14 cellular contexts compared by ENCODE assay signal in the genomic region with DNA sequence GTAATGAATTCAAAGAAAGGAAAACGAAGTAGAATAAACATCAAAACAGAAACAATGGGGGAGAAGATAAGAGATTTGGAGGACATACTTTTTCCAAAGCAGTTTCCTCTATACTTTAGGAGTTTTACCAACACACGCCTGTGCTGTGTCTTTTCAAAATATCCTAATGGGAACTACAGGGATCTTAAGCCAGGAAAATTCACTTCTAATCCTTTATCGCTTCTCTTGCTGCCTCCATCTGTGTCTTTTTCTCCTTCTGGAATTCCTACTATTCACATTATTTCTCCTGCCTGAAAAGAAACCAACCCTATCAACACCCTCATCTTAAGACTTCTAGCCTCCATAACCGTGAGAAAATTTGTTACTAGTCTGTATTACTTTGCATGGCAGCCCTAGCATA. TPM values are rescaled to one million over a fixed set of nuclear protein-coding genes. Genes with fewer than 3 reads are reported as not detected.
DNase-seq lines count a peak whose midpoint lies in the region; ATAC-seq and TF ChIP-seq lines count a peak whose summit lies in the region.
"Had no signal": no experiment of that assay in that cellular context is flagged by ENCODE, and none has a peak within 500 bp of the region (broad histone marks: within the 10 kb centered on the region; RNA-seq: fewer than 3 reads in every experiment).

No MANE protein-coding gene starts in this region.

- TF ChIP-seq CTCF in SU-DHL-6 (IDR thresholded peaks at IDR 0.05; ENCODE audit: insufficient read depth, low read length, poor library complexity, severe bottlenecking) (no peak), BE2C (IDR thresholded peaks at IDR 0.05; ENCODE audit: low read depth, low read length) (no peak)

- no peak overlapping the region for H2AFZ ChIP-seq in SU-DHL-6 (ENCODE audit: low read depth, low read length, severe bottlenecking)

- no peak for DNase-seq in activated naive CD4-positive, alpha-beta T cell treated with anti-CD3 and anti-CD28 coated beads, Interleukin-2, amount 10 ng/mL, durations not matched to agents 7 days and 5 days
- no peak for DNase-seq in activated naive CD4-positive, alpha-beta T cell (lab: John Stamatoyannopoulos, UW)
- DNase-seq in epithelial cell of prostate (ENCODE audit: low read depth, low spot score) (no peak), BE2C (no peak)
- no peak for DNase-seq in stimulated activated naive B cell treated with anti-CD40 and anti-IgM and Interleukin-4, amounts not matched to agents 10 μg/mL and 1 μg/mL and 100 μg/mL, for 72 hours
- no peak for DNase-seq in stimulated activated CD4-positive, alpha-beta T cell treated with anti-CD3 and anti-CD28 coated beads, Interleukin-4, amount 100 ng/mL, for 4 hours
- DNase-seq: AML-193, NCI-H1694 treated with DMSO at 0.1 percent for 48 hours, occipital lobe, transverse colon had no signal

- peak overlapping the region; percentile 27 for H3K4me3 Mint-ChIP-seq in activated naive CD4-positive, alpha-beta T cell treated with anti-CD3 and anti-CD28 coated beads, Interleukin-2, amount 10 ng/mL, durations not matched to agents 7 days and 5 days
- H3K4me3 Mint-ChIP-seq in stimulated activated naive B cell treated with anti-CD40 and anti-IgM and Interleukin-4, amounts not matched to agents 10 μg/mL and 1 μg/mL and 100 μg/mL, for 72 hours = peak overlapping the region; percentile 25 to 49

- H3K4me3 ChIP-seq in SU-DHL-6 (ENCODE audit: insufficient read depth, low read length, poor library complexity, severe bottlenecking) = peak overlapping the region; percentile 0
- H3K4me3 ChIP-seq in BE2C (ENCODE audit: low read depth, low read length) = no peak overlapping the region
- H3K4me3 ChIP-seq: transverse colon had no signal

- no peaks in the 10 kb centered on the region for H3K27me3 Mint-ChIP-seq in activated naive CD4-positive, alpha-beta T cell treated with anti-CD3 and anti-CD28 coated beads, Interleukin-2, amount 10 ng/mL, durations not matched to agents 7 days and 5 days
- no peaks in the 10 kb centered on the region for H3K27me3 Mint-ChIP-seq in stimulated activated naive B cell treated with anti-CD40 and anti-IgM and Interleukin-4, amounts not matched to agents 10 μg/mL and 1 μg/mL and 100 μg/mL, for 72 hours

- H3K27me3 ChIP-seq in SU-DHL-6 (ENCODE audit: low read length) (no peaks in the 10 kb centered on the region), BE2C (no peaks in the 10 kb centered on the region)
- H3K27me3 ChIP-seq: transverse colon had no signal

- H3K4me1 ChIP-seq in BE2C = no peaks in the 10 kb centered on the region; the same call in 1 of the 2 replicates

- ATAC-seq in stimulated activated naive B cell treated with anti-CD40 and anti-IgM and Interleukin-4, amounts not matched to agents 10 μg/mL and 1 μg/mL and 100 μg/mL, for 72 hours (replicated peaks) = no peak
- ATAC-seq in GM21723 (IDR thresholded peaks at IDR 0.05; ENCODE audit: unreplicated experiment) = no peak
- ATAC-seq: activated CD4-positive, CD25-positive, alpha-beta regulatory T cell treated with anti-CD3 and anti-CD28 coated beads, Interleukin-2, amount 50 U/mL, for 24 hours had no signal

- H3K27ac Mint-ChIP-seq in activated naive CD4-positive, alpha-beta T cell treated with anti-CD3 and anti-CD28 coated beads, Interleukin-2, amount 10 ng/mL, durations not matched to agents 7 days and 5 days = peak overlapping the region; percentile 53
- peak overlapping the region; percentile 63 for H3K27ac Mint-ChIP-seq in stimulated activated naive B cell treated with anti-CD40 and anti-IgM and Interleukin-4, amounts not matched to agents 10 μg/mL and 1 μg/mL and 100 μg/mL, for 72 hours

- peak overlapping the region; percentile 100; the same call in 1 of the 2 replicates for H3K9ac ChIP-seq in SU-DHL-6 (ENCODE audit: low read length)

- peak overlapping the region; percentile 15 for H3K27ac ChIP-seq in SU-DHL-6 (ENCODE audit: low read depth, low read length)
- peak overlapping the region; percentile 8 for H3K27ac ChIP-seq in epithelial cell of prostate
- H3K27ac ChIP-seq: HL-60 had no signal

- H3K4me1 Mint-ChIP-seq in activated naive CD4-positive, alpha-beta T cell treated with anti-CD3 and anti-CD28 coated beads, Interleukin-2, amount 10 ng/mL, durations not matched to agents 7 days and 5 days = peaks cover 67% of the 10 kb centered on the region
- H3K4me1 Mint-ChIP-seq in stimulated activated naive B cell treated with anti-CD40 and anti-IgM and Interleukin-4, amounts not matched to agents 10 μg/mL and 1 μg/mL and 100 μg/mL, for 72 hours = peaks cover 44 to 82% of the 10 kb centered on the region in 2 donors

- H3K36me3 Mint-ChIP-seq in activated naive CD4-positive, alpha-beta T cell treated with anti-CD3 and anti-CD28 coated beads, Interleukin-2, amount 10 ng/mL, durations not matched to agents 7 days and 5 days = peaks cover 66% of the 10 kb centered on the region
- peaks cover 44 to 52% of the 10 kb centered on the region in 2 donors for H3K36me3 Mint-ChIP-seq in stimulated activated naive B cell treated with anti-CD40 and anti-IgM and Interleukin-4, amounts not matched to agents 10 μg/mL and 1 μg/mL and 100 μg/mL, for 72 hours

- H3K79me2 ChIP-seq in SU-DHL-6 (ENCODE audit: insufficient read depth, low read length) = peaks cover 100% of the 10 kb centered on the region

- H3F3A ChIP-seq in SU-DHL-6 (ENCODE audit: insufficient read depth) = peaks cover 69% of the 10 kb centered on the region

- peak overlapping the region; percentile 78 for H3K4me2 ChIP-seq in SU-DHL-6 (ENCODE audit: low read depth, low read length, poor library complexity, severe bottlenecking)

- H3K36me3 ChIP-seq in SU-DHL-6 (ENCODE audit: low read length) = peaks cover 31% of the 10 kb centered on the region
- peaks cover 35% of the 10 kb centered on the region for H3K36me3 ChIP-seq in BE2C

- peaks cover 31% of the 10 kb centered on the region for H4K20me1 ChIP-seq in SU-DHL-6 (ENCODE audit: low read depth, low read length)

- CTCF ChIA-PET in activated naive CD4-positive, alpha-beta T cell treated with anti-CD3 and anti-CD28 coated beads, Interleukin-2, amount 10 ng/mL, durations not matched to agents 7 days and 5 days (lab: Charles Lee) = no interaction called here

- H3K9me3 Mint-ChIP-seq in activated naive CD4-positive, alpha-beta T cell treated with anti-CD3 and anti-CD28 coated beads, Interleukin-2, amount 10 ng/mL, durations not matched to agents 7 days and 5 days = no peaks in the 10 kb centered on the region
- H3K9me3 Mint-ChIP-seq in stimulated activated naive B cell treated with anti-CD40 and anti-IgM and Interleukin-4, amounts not matched to agents 10 μg/mL and 1 μg/mL and 100 μg/mL, for 72 hours = no peaks in the 10 kb centered on the region

- H3K9me2 ChIP-seq in SU-DHL-6 (replicated peaks; ENCODE audit: insufficient read depth, low read length) = no peaks in the 10 kb centered on the region

- no peaks in the 10 kb centered on the region for H3K9me3 ChIP-seq in SU-DHL-6 (ENCODE audit: insufficient read depth, low read length)
- no peaks in the 10 kb centered on the region for H3K9me3 ChIP-seq in BE2C
- H3K9me3 ChIP-seq: transverse colon had no signal

RNA-seq across cellular contexts. Expression of a gene that starts 6.8 kb away (rescaled TPM):
- 240 TPM for polyA plus RNA-seq in BE2C (2012; ENCODE audit: insufficient read depth, insufficient read length, low read depth)

RNA-seq across cellular contexts. Expression of a gene that starts 30.7 kb away (rescaled TPM):
- not detected for polyA plus RNA-seq in BE2C (2012; ENCODE audit: insufficient read depth, insufficient read length, low read depth)

RNA-seq across cellular contexts. Expression of a gene that starts 34.7 kb away (rescaled TPM):
- 0.74 TPM for polyA plus RNA-seq in BE2C (2012; ENCODE audit: insufficient read depth, insufficient read length, low read depth)
